10 cellular contexts compared by ENCODE assay signal in the genomic region with DNA sequence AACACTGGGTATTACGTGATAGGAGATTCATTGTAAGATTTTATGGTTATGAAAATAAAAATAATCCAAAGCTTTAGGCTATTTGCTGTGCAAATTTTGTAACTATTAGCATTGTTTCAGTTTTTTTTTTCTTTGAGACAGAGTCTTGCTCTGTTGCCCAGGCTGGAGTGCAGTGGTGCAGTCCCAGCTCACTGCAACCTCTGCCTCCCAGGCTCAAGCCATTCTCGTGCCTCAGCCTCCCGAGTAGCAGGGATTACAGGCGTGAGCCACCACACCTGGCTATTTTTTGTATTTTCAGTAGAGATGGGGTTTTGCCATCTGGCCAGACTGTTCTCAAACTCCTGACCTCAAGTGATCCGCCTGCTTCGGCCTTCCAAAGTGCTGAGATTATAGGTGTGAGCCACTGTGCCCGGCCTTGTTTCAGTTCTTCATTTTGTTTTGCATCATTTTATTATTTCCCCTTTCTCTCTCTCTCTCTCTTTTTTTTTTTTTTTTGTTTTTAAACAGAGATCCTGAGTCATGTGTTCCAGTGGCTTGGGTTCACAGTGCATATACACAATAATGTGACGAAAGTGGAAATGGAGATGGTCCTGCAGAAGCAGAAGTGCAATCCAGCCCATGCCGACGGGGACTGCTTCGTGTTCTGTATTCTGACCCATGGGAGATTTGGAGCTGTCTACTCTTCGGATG. TPM values are rescaled to one million over a fixed set of nuclear protein-coding genes. Genes with fewer than 3 reads are reported as not detected.
DNase-seq lines count a peak whose midpoint lies in the region; ATAC-seq and TF ChIP-seq lines count a peak whose summit lies in the region.
"Had no signal": no experiment of that assay in that cellular context is flagged by ENCODE, and none has a peak within 500 bp of the region (broad histone marks: within the 10 kb centered on the region; RNA-seq: fewer than 3 reads in every experiment).

No MANE protein-coding gene starts in this region.

- H4K20me1 ChIP-seq in OCI-LY3 (ENCODE audit: insufficient read depth, low read length): no peaks in the 10 kb centered on the region

- POLR2A ChIA-PET in naive thymus-derived CD8-positive, alpha-beta T cell (lab: Charles Lee): no interaction called here
- POLR2A ChIA-PET in HEK293T (lab: Yijun Ruan, JAX): no interaction called here

- H3K4me1 ChIP-seq in OCI-LY3 (ENCODE audit: low read length): peaks cover 14% of the 10 kb centered on the region

- H3K79me2 ChIP-seq in OCI-LY3 (ENCODE audit: low read length): no peaks in the 10 kb centered on the region

- H3K4me2 ChIP-seq in OCI-LY3 (ENCODE audit: low read length): peak overlapping the region; percentile 52

- H3K4me3 Mint-ChIP-seq in naive thymus-derived CD8-positive, alpha-beta T cell: peak overlapping the region in 1 of 10 donors; percentile 45
- no peak overlapping the region for H3K4me3 Mint-ChIP-seq in nephron progenitor cell
- no peak overlapping the region for H3K4me3 Mint-ChIP-seq in activated T-helper 17 cell treated with anti-CD3 and anti-CD28 coated beads, Interleukin-2, amount 50 U/mL, for 72 hours
- H3K4me3 Mint-ChIP-seq: activated T-helper 1 cell treated with anti-CD3 and anti-CD28 coated beads, Interleukin-12 subunit alpha, Interleukin-12 subunit beta, Interleukin-2, Interleukin-4 antibody, amounts not matched to agents 30 ng/mL and 10 ng/mL and 1 ng/mL, durations not matched to agents 14 hours and 24 hours and 36 hours had no signal

- no peak overlapping the region for H3K27ac ChIP-seq in OCI-LY3 (ENCODE audit: low read length)

- CTCF ChIA-PET in HEK293T (lab: Yijun Ruan, JAX): no interaction called here

- H3K4me3 ChIP-seq in OCI-LY3 (ENCODE audit: low read length): peak overlapping the region; percentile 33; the same call in 1 of the 2 replicates

- peaks cover 16 to 45% (median 42%) of the 10 kb centered on the region in 4 donors for H3K4me1 Mint-ChIP-seq in naive thymus-derived CD8-positive, alpha-beta T cell
- peaks cover 12% of the 10 kb centered on the region for H3K4me1 Mint-ChIP-seq in nephron progenitor cell
- peaks cover 19% of the 10 kb centered on the region for H3K4me1 Mint-ChIP-seq in activated T-helper 17 cell treated with anti-CD3 and anti-CD28 coated beads, Interleukin-2, amount 50 U/mL, for 72 hours

- H3K9ac ChIP-seq in OCI-LY3 (ENCODE audit: low read length): no peak overlapping the region

- TF ChIP-seq CTCF in OCI-LY3 (IDR thresholded peaks at IDR 0.05; ENCODE audit: low read depth, low read length) (no peak), nephron progenitor cell (IDR thresholded peaks at IDR 0.05) (no peak)

- H3K27me3 ChIP-seq in OCI-LY3 (ENCODE audit: low read depth, low read length): peaks cover 10% of the 10 kb centered on the region

- H3K27ac Mint-ChIP-seq in naive thymus-derived CD8-positive, alpha-beta T cell: peak overlapping the region in 6 of 10 donors; percentile 20 to 74 (median 43)
- H3K27ac Mint-ChIP-seq in nephron progenitor cell: no peak overlapping the region
- no peak overlapping the region for H3K27ac Mint-ChIP-seq in activated T-helper 17 cell treated with anti-CD3 and anti-CD28 coated beads, Interleukin-2, amount 50 U/mL, for 72 hours
- H3K27ac Mint-ChIP-seq: progenitor cell of endocrine pancreas had no signal

- no peak overlapping the region for H2AFZ ChIP-seq in OCI-LY3 (ENCODE audit: low read depth, low read length)

- H3K36me3 ChIP-seq in OCI-LY3 (replicated peaks; ENCODE audit: low read depth, low read length): no peaks in the 10 kb centered on the region

- ATAC-seq in GM19372 (IDR thresholded peaks at IDR 0.05; ENCODE audit: low read depth, unreplicated experiment) (peak; percentile 58), HG02970 (IDR thresholded peaks at IDR 0.05; ENCODE audit: low FRiP score, unreplicated experiment) (peak; percentile 69)
- ATAC-seq in naive thymus-derived CD8-positive, alpha-beta T cell: peak in 1 of 2 donors; percentile 23
- no peak for ATAC-seq in activated T-helper 17 cell treated with anti-CD3 and anti-CD28 coated beads, Interleukin-2, amount 50 U/mL, for 72 hours (replicated peaks)

- no peaks in the 10 kb centered on the region for H3K9me3 ChIP-seq in OCI-LY3 (ENCODE audit: insufficient read depth, low read length)

- peaks cover 9 to 52% (median 18%) of the 10 kb centered on the region in 3 donors for H3K36me3 Mint-ChIP-seq in naive thymus-derived CD8-positive, alpha-beta T cell
- H3K36me3 Mint-ChIP-seq in nephron progenitor cell (ENCODE audit: low read depth): no peaks in the 10 kb centered on the region
- H3K36me3 Mint-ChIP-seq in activated T-helper 17 cell treated with anti-CD3 and anti-CD28 coated beads, Interleukin-2, amount 50 U/mL, for 72 hours (ENCODE audit: low read depth): peaks cover 38% of the 10 kb centered on the region

- H3K9me3 Mint-ChIP-seq in naive thymus-derived CD8-positive, alpha-beta T cell: no peaks in the 10 kb centered on the region
- H3K9me3 Mint-ChIP-seq in nephron progenitor cell: no peaks in the 10 kb centered on the region
- H3K9me3 Mint-ChIP-seq in activated T-helper 17 cell treated with anti-CD3 and anti-CD28 coated beads, Interleukin-2, amount 50 U/mL, for 72 hours: no peaks in the 10 kb centered on the region
- H3K9me3 Mint-ChIP-seq: activated T-helper 1 cell treated with anti-CD3 and anti-CD28 coated beads, Interleukin-12 subunit alpha, Interleukin-12 subunit beta, Interleukin-2, Interleukin-4 antibody, amounts not matched to agents 30 ng/mL and 10 ng/mL and 1 ng/mL, durations not matched to agents 14 hours and 24 hours and 36 hours had no signal

- peak in 1 of 10 donors; percentile 21 for DNase-seq in naive thymus-derived CD8-positive, alpha-beta T cell
- no peak for DNase-seq in HEK293T (ENCODE audit: extremely low spot score)
- DNase-seq in nephron progenitor cell: no peak
- no peak for DNase-seq in NCI-H345 treated with DMSO at 0.1 percent for 48 hours (lab: John Stamatoyannopoulos, UW; ENCODE audit: unreplicated experiment)

- no peaks in the 10 kb centered on the region for H3K27me3 Mint-ChIP-seq in naive thymus-derived CD8-positive, alpha-beta T cell
- peaks cover 4% of the 10 kb centered on the region for H3K27me3 Mint-ChIP-seq in nephron progenitor cell (ENCODE audit: low read depth, poor library complexity)
- H3K27me3 Mint-ChIP-seq in activated T-helper 17 cell treated with anti-CD3 and anti-CD28 coated beads, Interleukin-2, amount 50 U/mL, for 72 hours: no peaks in the 10 kb centered on the region
- H3K27me3 Mint-ChIP-seq: progenitor cell of endocrine pancreas had no signal

TF ChIP-seq in HEK293T, 16 proteins besides CTCF, POLR2A, EP300 and RAD21:
- no peak for TF ChIP-seq HDGF (IDR thresholded peaks at IDR 0.05; ENCODE audit: borderline replicate concordance)

RNA-seq across cellular contexts. Expression of gene CASP10, which starts 25.8 kb away (rescaled TPM):
- 10 to 100 TPM; 47.2 to 48.1 TPM for total RNA-seq in naive thymus-derived CD8-positive, alpha-beta T cell
- polyA plus RNA-seq in naive thymus-derived CD8-positive, alpha-beta T cell: 10 to 100 TPM in 2 of 3 donors, 1 to 10 TPM in 1; 8.6 to 17.5 (median 14.6) TPM
- total RNA-seq in activated T-helper 17 cell treated with anti-CD3 and anti-CD28 coated beads, Interleukin-2, amount 50 U/mL, for 72 hours: 10 to 100 TPM; 10.8 to 22.7 TPM

RNA-seq across cellular contexts. Expression of gene CASP8, which starts 51.6 kb away (rescaled TPM):
- 100 to 1,000 TPM; 209 to 212 TPM for total RNA-seq in naive thymus-derived CD8-positive, alpha-beta T cell
- 10 to 100 TPM; 25.0 to 56.5 (median 26.1) TPM for polyA plus RNA-seq in naive thymus-derived CD8-positive, alpha-beta T cell
- total RNA-seq in activated T-helper 17 cell treated with anti-CD3 and anti-CD28 coated beads, Interleukin-2, amount 50 U/mL, for 72 hours: 100 to 1,000 TPM; 119 to 128 TPM

Comparison
In these comparisons a context has a peak if more than half of its experiments do, and no peak if none do; other contexts are left out.
1. H3K27ac Mint-ChIP-seq: peak in naive thymus-derived CD8-positive, alpha-beta T cell (6 of 10); none in nephron progenitor cell (single experiment) and activated T-helper 17 cell treated with anti-CD3 and anti-CD28 coated beads, Interleukin-2, amount 50 U/mL, for 72 hours (single experiment).